Comparison of ENCODE assay signal across 21 cellular contexts in the genomic region with DNA sequence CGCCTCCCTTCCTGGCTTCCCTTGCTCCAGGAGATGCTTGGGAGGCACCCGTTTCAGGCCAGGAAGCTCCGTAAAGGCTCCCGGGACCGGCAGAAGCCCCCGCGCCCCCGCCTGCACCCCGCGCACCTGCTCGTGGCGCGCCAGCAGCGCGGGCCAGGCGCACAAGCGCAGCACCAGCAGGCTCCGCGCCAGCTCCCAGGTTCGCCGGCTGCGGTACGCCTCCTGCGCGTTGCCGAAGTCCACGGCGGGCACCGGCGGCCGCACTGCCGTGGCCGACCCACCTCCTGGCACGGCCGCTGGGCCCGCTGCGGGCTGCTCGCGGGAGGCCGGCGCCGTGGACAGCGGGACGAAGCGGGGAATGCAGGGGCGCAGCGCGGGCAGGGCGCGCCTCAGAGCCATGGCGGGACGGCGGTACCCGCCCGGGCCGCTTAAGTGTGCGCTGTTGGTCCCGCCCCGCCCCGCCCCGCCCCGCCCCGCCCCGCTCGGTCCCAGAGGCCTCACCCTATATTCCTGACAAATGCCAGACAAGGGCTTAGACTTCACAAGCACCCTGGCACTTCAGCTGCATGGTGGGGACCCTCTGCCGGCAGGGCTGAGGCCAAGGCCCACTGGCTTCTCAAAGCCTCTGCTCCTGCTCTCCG. TPM values are rescaled to one million over a fixed set of nuclear protein-coding genes. Genes with fewer than 3 reads are reported as not detected.
DNase-seq lines count a peak whose midpoint lies in the region; ATAC-seq, FAIRE-seq and TF ChIP-seq lines count a peak whose summit lies in the region.
"Had no signal": no experiment of that assay in that cellular context is flagged by ENCODE, and none has a peak within 500 bp of the region (broad histone marks: within the 10 kb centered on the region; RNA-seq: fewer than 3 reads in every experiment).

A gene with protein sequence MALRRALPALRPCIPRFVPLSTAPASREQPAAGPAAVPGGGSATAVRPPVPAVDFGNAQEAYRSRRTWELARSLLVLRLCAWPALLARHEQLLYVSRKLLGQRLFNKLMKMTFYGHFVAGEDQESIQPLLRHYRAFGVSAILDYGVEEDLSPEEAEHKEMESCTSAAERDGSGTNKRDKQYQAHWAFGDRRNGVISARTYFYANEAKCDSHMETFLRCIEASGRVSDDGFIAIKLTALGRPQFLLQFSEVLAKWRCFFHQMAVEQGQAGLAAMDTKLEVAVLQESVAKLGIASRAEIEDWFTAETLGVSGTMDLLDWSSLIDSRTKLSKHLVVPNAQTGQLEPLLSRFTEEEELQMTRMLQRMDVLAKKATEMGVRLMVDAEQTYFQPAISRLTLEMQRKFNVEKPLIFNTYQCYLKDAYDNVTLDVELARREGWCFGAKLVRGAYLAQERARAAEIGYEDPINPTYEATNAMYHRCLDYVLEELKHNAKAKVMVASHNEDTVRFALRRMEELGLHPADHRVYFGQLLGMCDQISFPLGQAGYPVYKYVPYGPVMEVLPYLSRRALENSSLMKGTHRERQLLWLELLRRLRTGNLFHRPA (minus strand): TSS at position 405 of the 641 bp plus-strand sequence. CDS start 6 bp downstream, at position 399.

- ATAC-seq in activated CD8-positive, alpha-beta T cell treated with anti-CD3 and anti-CD28 coated beads, Interleukin-2, amount 10 ng/mL, durations not matched to agents 7 days and 5 days = peak; percentile 61
- ATAC-seq in right cardiac atrium (peak; percentile 56 to 66), GM21786 (IDR thresholded peaks at IDR 0.05; ENCODE audit: unreplicated experiment) (no peak)
- ATAC-seq: naive thymus-derived CD8-positive, alpha-beta T cell had no signal

- H3K27ac ChIP-seq in right cardiac atrium (ENCODE audit: low read length) (no peak within 1 kb of the TSS), small intestine (ENCODE audit: low read depth in 1 of 2, low read length in 1 of 2) (no peak within 1 kb of the TSS), spleen (no peak within 1 kb of the TSS)
- H3K27ac ChIP-seq: cardiac muscle cell, SJSA1 had no signal

- no peak within 1 kb of the TSS for H3K4me3 ChIP-seq in H7 (ENCODE audit: insufficient read depth, low read depth, low read length)
- H3K4me3 ChIP-seq in right cardiac atrium (ENCODE audit: low read length) = no peak within 1 kb of the TSS
- no peak within 1 kb of the TSS for H3K4me3 ChIP-seq in small intestine (ENCODE audit: low read depth in 1 of 2, low read length in 2 of 2)
- H3K4me3 ChIP-seq in spleen = no peak within 1 kb of the TSS
- H3K4me3 ChIP-seq: cardiac muscle cell, SJSA1 had no signal

- H3K4me1 Mint-ChIP-seq in activated CD8-positive, alpha-beta T cell treated with anti-CD3 and anti-CD28 coated beads, Interleukin-2, amount 10 ng/mL, durations not matched to agents 7 days and 5 days (ENCODE audit: low read depth) = no peaks in the 10 kb centered on the region
- H3K4me1 Mint-ChIP-seq: naive thymus-derived CD8-positive, alpha-beta T cell had no signal

- POLR2A ChIA-PET in activated CD8-positive, alpha-beta T cell treated with anti-CD3 and anti-CD28 coated beads, Interleukin-2, amount 10 ng/mL, durations not matched to agents 7 days and 5 days (lab: Charles Lee) = interaction anchor here (1.2 kb wide), 1 partner anchor 17 kb away, joined by 3 read pairs; no protein-coding TSS in a partner anchor

- H3K27me3 ChIP-seq in H7 (ENCODE audit: control insufficient read depth, insufficient read depth, low read length) (no peaks in the 10 kb centered on the region), right cardiac atrium (ENCODE audit: control insufficient read depth, insufficient read depth) (no peaks in the 10 kb centered on the region), small intestine (ENCODE audit: control insufficient read depth in 2 of 2, insufficient read depth in 2 of 2, low read length in 2 of 2) (no peaks in the 10 kb centered on the region), spleen (replicated peaks in 1 of 7) (no peaks in the 10 kb centered on the region)
- H3K27me3 ChIP-seq: cardiac muscle cell, SJSA1 had no signal

- CTCF ChIA-PET in activated CD8-positive, alpha-beta T cell treated with anti-CD3 and anti-CD28 coated beads, Interleukin-2, amount 10 ng/mL, durations not matched to agents 7 days and 5 days (lab: Charles Lee) = interaction anchor here (1.1 kb wide), 1 partner anchor 29 kb away, joined by 5 read pairs; a partner anchor contains a TSS

- H3K36me3 ChIP-seq in H7 (replicated peaks; ENCODE audit: control insufficient read depth, insufficient read depth, low read length) (no peaks in the 10 kb centered on the region), small intestine (ENCODE audit: control insufficient read depth in 2 of 2, insufficient read depth in 2 of 2, low read length in 2 of 2) (no peaks in the 10 kb centered on the region), spleen (no peaks in the 10 kb centered on the region)
- H3K36me3 ChIP-seq: cardiac muscle cell, SJSA1 had no signal

- WGBS in right cardiac atrium = no CpG with 5 or more reads among the region's 67 CpGs
- WGBS in small intestine, 3 donors = no CpG with 5 or more reads among the region's 67 CpGs
- no CpG with 5 or more reads among the region's 67 CpGs for WGBS in spleen, 5 donors

- H3K27me3 Mint-ChIP-seq in activated CD8-positive, alpha-beta T cell treated with anti-CD3 and anti-CD28 coated beads, Interleukin-2, amount 10 ng/mL, durations not matched to agents 7 days and 5 days (ENCODE audit: low read depth) = no peaks in the 10 kb centered on the region
- H3K27me3 Mint-ChIP-seq: activated T-cell treated with anti-CD3 and anti-CD28 coated beads, Interleukin-2, amount 50 U/mL, for 24 hours; naive thymus-derived CD8-positive, alpha-beta T cell; stimulated activated naive CD8-positive, alpha-beta T cell treated with anti-CD3 and anti-CD28 coated beads, Interleukin-15, Interleukin-2, amounts not matched to agents 100 ng/mL and 50 ng/mL, for 24 hours had no signal

- no peak within 1 kb of the TSS for H3K27ac Mint-ChIP-seq in activated CD8-positive, alpha-beta T cell treated with anti-CD3 and anti-CD28 coated beads, Interleukin-2, amount 10 ng/mL, durations not matched to agents 7 days and 5 days
- H3K27ac Mint-ChIP-seq: activated T-cell treated with anti-CD3 and anti-CD28 coated beads, Interleukin-2, amount 50 U/mL, for 24 hours; naive thymus-derived CD8-positive, alpha-beta T cell; stimulated activated naive CD8-positive, alpha-beta T cell treated with anti-CD3 and anti-CD28 coated beads, Interleukin-15, Interleukin-2, amounts not matched to agents 100 ng/mL and 50 ng/mL, for 24 hours had no signal

- no peaks in the 10 kb centered on the region for H3K36me3 Mint-ChIP-seq in activated CD8-positive, alpha-beta T cell treated with anti-CD3 and anti-CD28 coated beads, Interleukin-2, amount 10 ng/mL, durations not matched to agents 7 days and 5 days (ENCODE audit: low read depth)
- H3K36me3 Mint-ChIP-seq: naive thymus-derived CD8-positive, alpha-beta T cell had no signal

- intact Hi-C loops in right cardiac atrium (cut with DNase I) = no loop called here
- intact Hi-C loops in spleen (cut with DNase I; ENCODE audit: low total_unique reads) = no loop called here

- H3K4me3 Mint-ChIP-seq in activated CD8-positive, alpha-beta T cell treated with anti-CD3 and anti-CD28 coated beads, Interleukin-2, amount 10 ng/mL, durations not matched to agents 7 days and 5 days = no peak within 1 kb of the TSS
- H3K4me3 Mint-ChIP-seq: activated T-cell treated with anti-CD3 and anti-CD28 coated beads, Interleukin-2, amount 50 U/mL, for 24 hours; naive thymus-derived CD8-positive, alpha-beta T cell; stimulated activated naive CD8-positive, alpha-beta T cell treated with anti-CD3 and anti-CD28 coated beads, Interleukin-15, Interleukin-2, amounts not matched to agents 100 ng/mL and 50 ng/mL, for 24 hours had no signal

- no peak for FAIRE-seq in small intestine (lab: Jason Lieb, UNC)

- DNase-seq in H7 = no peak
- DNase-seq in activated CD8-positive, alpha-beta T cell treated with anti-CD3 and anti-CD28 coated beads, Interleukin-2, amount 10 ng/mL, durations not matched to agents 7 days and 5 days = no peak
- no peak for DNase-seq in right cardiac atrium
- DNase-seq in small intestine = no peak
- DNase-seq in NOMO-1 (lab: John Stamatoyannopoulos, UW; ENCODE audit: unreplicated experiment in 2 of 2) = no peak
- no peak for DNase-seq in spleen
- DNase-seq: activated CD4-positive, alpha-beta T cell treated with anti-CD3 and anti-CD28 coated beads for 48 hours; activated T-cell treated with anti-CD3 and anti-CD28 coated beads, Interleukin-2, amount 50 U/mL, for 24 hours; COR-L47; effector CD8-positive, alpha-beta T cell; naive thymus-derived CD8-positive, alpha-beta T cell; NCI-H146; NCI-H345; stimulated activated CD4-positive, alpha-beta T cell treated with anti-CD3 and anti-CD28 coated beads, Interleukin-12 subunit alpha, Interleukin-12 subunit beta, amount 100 ng/mL, for 4 hours had no signal

- no peaks in the 10 kb centered on the region for H3K9me3 ChIP-seq in right cardiac atrium (ENCODE audit: control insufficient read depth, low read length)
- no peaks in the 10 kb centered on the region for H3K9me3 ChIP-seq in small intestine (ENCODE audit: control insufficient read depth, low read depth)
- no peaks in the 10 kb centered on the region for H3K9me3 ChIP-seq in spleen
- H3K9me3 ChIP-seq: SJSA1 had no signal

- no peaks in the 10 kb centered on the region for H3K4me1 ChIP-seq in right cardiac atrium (ENCODE audit: control insufficient read depth, insufficient read depth, low read length)
- no peaks in the 10 kb centered on the region for H3K4me1 ChIP-seq in small intestine (ENCODE audit: control insufficient read depth in 2 of 2, insufficient read depth in 1 of 2, low read depth in 1 of 2, low read length in 1 of 2)
- H3K4me1 ChIP-seq in spleen = no peaks in the 10 kb centered on the region
- H3K4me1 ChIP-seq: SJSA1 had no signal

- no peaks in the 10 kb centered on the region for H3K9me3 Mint-ChIP-seq in activated CD8-positive, alpha-beta T cell treated with anti-CD3 and anti-CD28 coated beads, Interleukin-2, amount 10 ng/mL, durations not matched to agents 7 days and 5 days (ENCODE audit: insufficient read depth)
- H3K9me3 Mint-ChIP-seq: activated T-cell treated with anti-CD3 and anti-CD28 coated beads, Interleukin-2, amount 50 U/mL, for 24 hours; naive thymus-derived CD8-positive, alpha-beta T cell; stimulated activated naive CD8-positive, alpha-beta T cell treated with anti-CD3 and anti-CD28 coated beads, Interleukin-15, Interleukin-2, amounts not matched to agents 100 ng/mL and 50 ng/mL, for 24 hours had no signal

- TF ChIP-seq POLR2A in spleen (IDR thresholded peaks at IDR 0.05) = no peak

- TF ChIP-seq CTCF in spleen (IDR thresholded peaks at IDR 0.05 in 8 of 11, conservative IDR thresholded peaks at IDR 0.05 in 3 of 11) = no peak

RNA-seq across cellular contexts. Expression of the gene that starts here (rescaled TPM):
- total RNA-seq in H7 (2014; rRNA removed; shearing (Covaris generic)) = 34.3 and 53.1 TPM in 2 replicates
- total RNA-seq in activated CD8-positive, alpha-beta T cell treated with anti-CD3 and anti-CD28 coated beads, Interleukin-2, amount 10 ng/mL, durations not matched to agents 7 days and 5 days = not detected
- total RNA-seq in right cardiac atrium (1 to 10 TPM in 3 of 4 donors, under 1 TPM in 1; 0.75 to 9.7 (median 3.7) TPM), spleen (1 to 10 TPM in 3 of 7 donors, under 1 TPM in 1, not detected in 3; 0.66 to 4.0 (median 1.5) TPM)
- polyA plus RNA-seq in right cardiac atrium (2.8 TPM), small intestine (10 to 100 TPM in 2 of 3 donors, 1 to 10 TPM in 1; 8.1 to 36.7 (median 14.3) TPM), spleen (under 1 TPM; 0.55 to 0.70 (median 0.63) TPM)
- total RNA-seq: H4, LHCN-M2, lung microvascular endothelial cell, SJSA1 had no signal

Comparison
In these comparisons a context has a peak if more than half of its experiments do, and no peak if none do; other contexts are left out.
1. Peak in ATAC-seq in activated CD8-positive, alpha-beta T cell treated with anti-CD3 and anti-CD28 coated beads, Interleukin-2, amount 10 ng/mL, durations not matched to agents 7 days and 5 days; RNA of the gene not detected or under 1 TPM.